In the genomic region with DNA sequence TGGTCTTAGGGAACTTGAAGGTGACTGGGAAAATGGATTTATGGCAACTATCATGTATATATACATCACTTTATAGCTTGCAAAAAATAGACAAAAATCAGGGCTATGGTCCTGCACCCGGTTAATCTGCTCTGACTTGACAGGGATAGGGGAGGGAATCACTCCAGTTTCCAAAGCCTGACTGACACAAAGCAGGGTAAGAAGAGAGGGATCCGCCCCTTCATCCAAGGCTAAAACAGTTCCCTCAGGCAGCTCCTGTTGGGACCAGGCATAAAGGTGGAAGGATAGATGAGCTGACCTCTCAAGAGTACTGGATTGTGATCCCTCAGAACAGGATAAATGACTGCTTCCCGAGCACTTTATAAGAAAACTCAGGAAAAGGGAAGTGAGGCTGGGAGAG, we compare ENCODE assay signal across 1 cellular context.
A peak's percentile ranks its signal among the peaks of the same experiment; 100 is the strongest.
TF ChIP-seq lines count a peak whose summit lies in the region.

No MANE protein-coding gene starts in this region.

TF ChIP-seq in HepG2, 621 proteins besides CTCF, POLR2A, EP300 and RAD21:
- TF ChIP-seq SRSF9 (IDR thresholded peaks at IDR 0.05; ENCODE audit: borderline replicate concordance, insufficient read depth, low read depth, low read length, poor library complexity, severe bottlenecking) (no peak), MEF2D (CRISPR knock-in tag; IDR thresholded peaks at IDR 0.05) (peak; percentile 5; the same call in 1 of the 2 replicates)
